26 cellular contexts compared by ENCODE assay signal in the genomic region with DNA sequence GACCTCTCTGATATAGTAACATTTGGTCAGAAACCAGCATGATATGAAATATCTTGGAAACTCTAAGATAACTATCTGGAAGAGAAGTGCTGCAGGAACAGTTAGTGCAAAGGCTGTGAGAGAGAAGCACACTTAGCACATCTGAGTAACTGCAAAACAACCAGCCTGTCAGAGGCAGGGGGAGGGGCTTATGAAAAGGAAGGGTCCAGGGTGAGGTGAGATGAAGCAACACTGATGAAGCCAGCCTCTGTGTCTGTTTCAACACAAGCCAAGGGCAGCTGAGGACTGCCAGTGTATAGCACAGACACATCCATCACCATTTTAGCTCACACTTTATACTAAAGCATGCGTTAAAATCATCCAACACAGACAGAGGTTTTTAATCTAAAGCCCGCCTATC. TPM values are rescaled to one million over a fixed set of nuclear protein-coding genes. Genes with fewer than 3 reads are reported as not detected.
DNase-seq lines count a peak whose midpoint lies in the region; ATAC-seq, FAIRE-seq and TF ChIP-seq lines count a peak whose summit lies in the region.
"Had no signal": no experiment of that assay in that cellular context is flagged by ENCODE, and none has a peak within 500 bp of the region (broad histone marks: within the 10 kb centered on the region; RNA-seq: fewer than 3 reads in every experiment).

No MANE protein-coding gene starts in this region.

- peak; percentile 36 for DNase-seq in MCF 10A (ENCODE audit: unreplicated experiment)
- DNase-seq in mammary epithelial cell = no peak
- peak; percentile 48 for DNase-seq in epithelial cell of esophagus (ENCODE audit: low read depth)
- DNase-seq in HepG2 (ENCODE audit: low spot score) = peak; percentile 5
- no peak for DNase-seq in upper lobe of right lung
- DNase-seq in nephron progenitor cell = no peak
- no peak for DNase-seq in naive thymus-derived CD4-positive, alpha-beta T cell
- DNase-seq: activated B cell treated with CpG ODN at 0.5 μM for 24 hours; activated CD8-positive, alpha-beta T cell treated with anti-CD3 and anti-CD28 coated beads for 36 hours; activated T-cell treated with anti-CD3 and anti-CD28 coated beads, Interleukin-2, amount 50 U/mL, for 4 hours; brain microvascular endothelial cell; HFFc6; immature natural killer cell; MM.1S; natural killer cell; NCI-H2029 treated with DMSO at 0.1 percent for 48 hours; NCI-H510A treated with DMSO at 0.1 percent for 48 hours; stimulated activated naive CD8-positive, alpha-beta T cell treated with anti-CD3 and anti-CD28 coated beads, Interleukin-15, Interleukin-2, amounts not matched to agents 100 U/mL and 50 U/mL, for 24 hours had no signal

- H3K27me3 Mint-ChIP-seq in MCF 10A (ENCODE audit: insufficient read depth, unreplicated experiment) = no peaks in the 10 kb centered on the region
- peaks cover 5% of the 10 kb centered on the region for H3K27me3 Mint-ChIP-seq in nephron progenitor cell (ENCODE audit: low read depth, poor library complexity)
- peaks cover 9 to 39% (median 26%) of the 10 kb centered on the region in 5 donors for H3K27me3 Mint-ChIP-seq in naive thymus-derived CD4-positive, alpha-beta T cell
- H3K27me3 Mint-ChIP-seq: type B pancreatic cell had no signal

- H4K20me1 ChIP-seq in mammary epithelial cell (ENCODE audit: insufficient read depth, low read length) (no peaks in the 10 kb centered on the region), HepG2 (ENCODE audit: insufficient read depth, low read length) (no peaks in the 10 kb centered on the region)
- H4K20me1 ChIP-seq: BLaER1 treated with 17β-estradiol and CSF1 and Interleukin-3, amounts not matched to agents 10 nM and 100 nM had no signal

- H3K4me1 ChIP-seq in mammary epithelial cell (ENCODE audit: insufficient read depth, low read length) (peaks cover 11% of the 10 kb centered on the region), HepG2 (ENCODE audit: insufficient read depth, low read length) (no peaks in the 10 kb centered on the region), upper lobe of right lung (no peaks in the 10 kb centered on the region)
- H3K4me1 ChIP-seq in naive thymus-derived CD4-positive, alpha-beta T cell (ENCODE audit: control insufficient read depth in 2 of 2, insufficient read depth in 2 of 2, low read length in 2 of 2) = no peaks in the 10 kb centered on the region
- H3K4me1 ChIP-seq: BLaER1 treated with 17β-estradiol and CSF1 and Interleukin-3, amounts not matched to agents 10 nM and 100 nM had no signal

- no peak overlapping the region for H3K27ac ChIP-seq in mammary epithelial cell (ENCODE audit: insufficient read depth, low read depth, low read length)
- no peak overlapping the region for H3K27ac ChIP-seq in HepG2 (ENCODE audit: extremely low read length, insufficient read depth, low read length)
- no peak overlapping the region for H3K27ac ChIP-seq in upper lobe of right lung
- H3K27ac ChIP-seq in naive thymus-derived CD4-positive, alpha-beta T cell (ENCODE audit: low read depth, low read length) = no peak overlapping the region
- H3K27ac ChIP-seq: BLaER1 treated with 17β-estradiol and CSF1 and Interleukin-3, amounts not matched to agents 10 nM and 100 nM; brain microvascular endothelial cell had no signal

- H3K9ac ChIP-seq in mammary epithelial cell (ENCODE audit: insufficient read depth, low read length) (no peak overlapping the region), HepG2 (ENCODE audit: insufficient read depth, low read depth, low read length) (no peak overlapping the region)
- H3K9ac ChIP-seq: BLaER1 treated with 17β-estradiol and CSF1 and Interleukin-3, amounts not matched to agents 10 nM and 100 nM had no signal

- 94% methylated on average over 2 of the region's 2 CpGs for WGBS in mammary epithelial cell (ENCODE audit: low coverage, missing lambda C conversion rate)
- 60% methylated on average over 2 of the region's 2 CpGs for WGBS in HepG2 (ENCODE audit: low lambda C conversion rate)

- H3K36me3 Mint-ChIP-seq in MCF 10A (ENCODE audit: insufficient read depth, unreplicated experiment) (peaks cover 72% of the 10 kb centered on the region), nephron progenitor cell (ENCODE audit: low read depth) (no peaks in the 10 kb centered on the region)
- no peaks in the 10 kb centered on the region for H3K36me3 Mint-ChIP-seq in naive thymus-derived CD4-positive, alpha-beta T cell
- H3K36me3 Mint-ChIP-seq: activated naive CD4-positive, alpha-beta T cell treated with anti-CD3 and anti-CD28 coated beads, Interleukin-2, amount 50 U/mL, for 72 hours; immature natural killer cell; natural killer cell had no signal

- H3K4me3 Mint-ChIP-seq in MCF 10A (ENCODE audit: unreplicated experiment) (no peak overlapping the region), nephron progenitor cell (no peak overlapping the region)
- no peak overlapping the region for H3K4me3 Mint-ChIP-seq in naive thymus-derived CD4-positive, alpha-beta T cell
- H3K4me3 Mint-ChIP-seq: activated B cell treated with CpG ODN at 0.5 μM for 24 hours; activated CD8-positive, alpha-beta T cell treated with anti-CD3 and anti-CD28 coated beads for 36 hours; activated T-cell treated with anti-CD3 and anti-CD28 coated beads, Interleukin-2, amount 50 U/mL, for 4 hours; HFFc6; immature natural killer cell; natural killer cell; T-helper 1 cell treated with Interleukin-12 subunit alpha and Interleukin-12 subunit beta and Interleukin-4 antibody, amounts not matched to agents 30 μg/mL and 1 μg/mL, for 36 hours; type B pancreatic cell had no signal

- no peak for TF ChIP-seq CTCF in MCF 10A (IDR thresholded peaks at IDR 0.05; ENCODE audit: unreplicated experiment)
- TF ChIP-seq CTCF in mammary epithelial cell (conservative IDR thresholded peaks at IDR 0.05 in 1 of 2, IDR thresholded peaks at IDR 0.05 in 1 of 2; ENCODE audit: extremely low read depth in 1 of 2, insufficient read depth in 1 of 2, low read depth in 1 of 2, low read length in 2 of 2) = no peak
- TF ChIP-seq CTCF in epithelial cell of esophagus (IDR thresholded peaks at IDR 0.05; ENCODE audit: insufficient read depth, low read depth, low read length, missing control alignments) = no peak
- no peak for TF ChIP-seq CTCF in HepG2 (CRISPR knock-in tag; IDR thresholded peaks at IDR 0.05)
- no peak for TF ChIP-seq CTCF in upper lobe of right lung (IDR thresholded peaks at IDR 0.05)
- TF ChIP-seq CTCF in nephron progenitor cell (IDR thresholded peaks at IDR 0.05) = no peak

- CTCF ChIA-PET in MCF 10A (lab: Yijun Ruan, JAX) (no interaction called here), mammary epithelial cell (lab: Charles Lee; ENCODE audit: low non-redundant PET) (no interaction called here), HepG2 (lab: Yijun Ruan, JAX; ENCODE audit: low intra/inter-chr PET ratio, low total read pairs) (no interaction called here)
- CTCF ChIA-PET in naive thymus-derived CD4-positive, alpha-beta T cell (lab: Charles Lee) = no interaction called here

- BruUV-seq in MCF 10A (replicated peaks; lab: Mats Ljungman, UMichigan) (no TSS peak), mammary epithelial cell (replicated peaks; lab: Mats Ljungman, UMichigan) (no TSS peak), HepG2 (replicated peaks; lab: Mats Ljungman, UMichigan) (no TSS peak)

- H3K4me2 ChIP-seq in mammary epithelial cell (ENCODE audit: insufficient read depth, low read depth, low read length) = no peak overlapping the region
- H3K4me2 ChIP-seq in HepG2 (ENCODE audit: low read depth, low read length) = no peak overlapping the region
- H3K4me2 ChIP-seq: BLaER1 treated with 17β-estradiol and CSF1 and Interleukin-3, amounts not matched to agents 10 nM and 100 nM had no signal

- H3K9me3 Mint-ChIP-seq in MCF 10A (ENCODE audit: unreplicated experiment) = no peaks in the 10 kb centered on the region
- no peaks in the 10 kb centered on the region for H3K9me3 Mint-ChIP-seq in nephron progenitor cell
- no peaks in the 10 kb centered on the region for H3K9me3 Mint-ChIP-seq in naive thymus-derived CD4-positive, alpha-beta T cell
- H3K9me3 Mint-ChIP-seq: activated B cell treated with CpG ODN at 0.5 μM for 24 hours; activated CD8-positive, alpha-beta T cell treated with anti-CD3 and anti-CD28 coated beads for 36 hours; activated naive CD4-positive, alpha-beta T cell treated with anti-CD3 and anti-CD28 coated beads, Interleukin-2, amount 50 U/mL, for 72 hours; activated T-cell treated with anti-CD3 and anti-CD28 coated beads, Interleukin-2, amount 50 U/mL, for 4 hours; HFFc6; immature natural killer cell; natural killer cell; T-helper 1 cell treated with Interleukin-12 subunit alpha and Interleukin-12 subunit beta and Interleukin-4 antibody, amounts not matched to agents 30 μg/mL and 1 μg/mL, for 36 hours; type B pancreatic cell had no signal

- TF ChIP-seq EP300 in HepG2 (IDR thresholded peaks at IDR 0.05; ENCODE audit: low read depth in 2 of 2, low read length in 2 of 2) (no peak), HepG2 (CRISPR knock-in tag; IDR thresholded peaks at IDR 0.05; ENCODE audit: borderline replicate concordance) (no peak)

- no peaks in the 10 kb centered on the region for H3K9me3 ChIP-seq in mammary epithelial cell (replicated peaks; ENCODE audit: insufficient read depth, low read length)
- no peaks in the 10 kb centered on the region for H3K9me3 ChIP-seq in HepG2 (ENCODE audit: low read length)
- no peaks in the 10 kb centered on the region for H3K9me3 ChIP-seq in upper lobe of right lung
- H3K9me3 ChIP-seq in naive thymus-derived CD4-positive, alpha-beta T cell (ENCODE audit: control insufficient read depth in 2 of 3, low read length in 3 of 3) = no peaks in the 10 kb centered on the region
- H3K9me3 ChIP-seq: BLaER1 treated with 17β-estradiol and CSF1 and Interleukin-3, amounts not matched to agents 10 nM and 100 nM had no signal

- H3K79me2 ChIP-seq in mammary epithelial cell (ENCODE audit: insufficient read depth, low read length) (no peaks in the 10 kb centered on the region), HepG2 (ENCODE audit: insufficient read depth, low read length) (no peaks in the 10 kb centered on the region)

- POLR2A ChIA-PET in MCF 10A (lab: Yijun Ruan, JAX) (no interaction called here), HepG2 (lab: Yijun Ruan, JAX) (no interaction called here)
- POLR2A ChIA-PET in naive thymus-derived CD4-positive, alpha-beta T cell (lab: Charles Lee) = no interaction called here

- no peak for FAIRE-seq in HepG2 (lab: Jason Lieb, UNC)
- FAIRE-seq: A204.1, endothelial cell of umbilical vein had no signal

- H3K27ac Mint-ChIP-seq in MCF 10A (ENCODE audit: low read depth, unreplicated experiment) = no peak overlapping the region
- no peak overlapping the region for H3K27ac Mint-ChIP-seq in nephron progenitor cell
- no peak overlapping the region for H3K27ac Mint-ChIP-seq in naive thymus-derived CD4-positive, alpha-beta T cell
- H3K27ac Mint-ChIP-seq: activated B cell treated with CpG ODN at 0.5 μM for 24 hours; activated CD8-positive, alpha-beta T cell treated with anti-CD3 and anti-CD28 coated beads for 36 hours; activated naive CD4-positive, alpha-beta T cell treated with anti-CD3 and anti-CD28 coated beads, Interleukin-2, amount 50 U/mL, for 72 hours; HFFc6; immature natural killer cell; natural killer cell; T-helper 1 cell treated with Interleukin-12 subunit alpha and Interleukin-12 subunit beta and Interleukin-4 antibody, amounts not matched to agents 30 μg/mL and 1 μg/mL, for 36 hours; type B pancreatic cell had no signal

- TF ChIP-seq RAD21 in HepG2 (CRISPR knock-in tag; IDR thresholded peaks at IDR 0.05) = no peak

- H3K27me3 ChIP-seq in mammary epithelial cell (ENCODE audit: insufficient read depth, low read length) = no peaks in the 10 kb centered on the region
- H3K27me3 ChIP-seq in HepG2 (ENCODE audit: control insufficient read depth in 1 of 2, insufficient read depth in 2 of 2, low read length in 2 of 2) = no peaks in the 10 kb centered on the region
- no peaks in the 10 kb centered on the region for H3K27me3 ChIP-seq in upper lobe of right lung
- H3K27me3 ChIP-seq in naive thymus-derived CD4-positive, alpha-beta T cell (ENCODE audit: control insufficient read depth in 2 of 2, insufficient read depth in 2 of 2, low read length in 2 of 2) = no peaks in the 10 kb centered on the region
- H3K27me3 ChIP-seq: BLaER1 treated with 17β-estradiol and CSF1 and Interleukin-3, amounts not matched to agents 10 nM and 100 nM; brain microvascular endothelial cell had no signal

- in situ Hi-C loops in mammary epithelial cell (cut with MboI; ENCODE audit: low sequenced_read_pairs in 2 of 2) (loop anchor here in 1 of 2 donors (25.0 kb wide), 1 partner anchor 1277 kb away; no protein-coding TSS in a partner anchor), HepG2 (cut with HindIII; ENCODE audit: extremely low pct_ligation_motif_present, low pct_unique_long_range_greater_than_20kb) (loop anchor here (25.0 kb wide), 1 partner anchor 1302 kb away; no protein-coding TSS in a partner anchor)

- H3K36me3 ChIP-seq in mammary epithelial cell (ENCODE audit: insufficient read depth, low read length) = no peaks in the 10 kb centered on the region
- no peaks in the 10 kb centered on the region for H3K36me3 ChIP-seq in HepG2 (replicated peaks in 1 of 2; ENCODE audit: control insufficient read depth in 1 of 2, insufficient read depth in 2 of 2, low read length in 2 of 2)
- H3K36me3 ChIP-seq in upper lobe of right lung = no peaks in the 10 kb centered on the region
- H3K36me3 ChIP-seq in naive thymus-derived CD4-positive, alpha-beta T cell (ENCODE audit: control insufficient read depth in 2 of 3, insufficient read depth in 3 of 3, low read length in 3 of 3) = no peaks in the 10 kb centered on the region
- H3K36me3 ChIP-seq: BLaER1 treated with 17β-estradiol and CSF1 and Interleukin-3, amounts not matched to agents 10 nM and 100 nM; brain microvascular endothelial cell had no signal

- no peak for TF ChIP-seq POLR2A in HepG2 (IDR thresholded peaks at IDR 0.05; ENCODE audit: insufficient read depth in 1 of 2, low read depth in 2 of 2, low read length in 2 of 2)

- dilution Hi-C loops in mammary epithelial cell (cut with HindIII; ENCODE audit: low sequenced_read_pairs) = no loop called here

- peaks cover 5% of the 10 kb centered on the region for H3K4me1 Mint-ChIP-seq in MCF 10A (ENCODE audit: insufficient read depth, unreplicated experiment)
- H3K4me1 Mint-ChIP-seq in nephron progenitor cell = peaks cover 20% of the 10 kb centered on the region
- H3K4me1 Mint-ChIP-seq in naive thymus-derived CD4-positive, alpha-beta T cell = peaks cover 0 to 4% (median 0%) of the 10 kb centered on the region in 7 donors
- H3K4me1 Mint-ChIP-seq: activated B cell treated with CpG ODN at 0.5 μM for 24 hours, immature natural killer cell, natural killer cell had no signal

- intact Hi-C loops in MCF 10A (cut with micrococcal nuclease) (no loop called here), mammary epithelial cell (cut with micrococcal nuclease) (no loop called here), HepG2 (cut with micrococcal nuclease; ENCODE audit: unreplicated experiment) (no loop called here), upper lobe of right lung (cut with DNase I) (no loop called here)
- intact Hi-C loops in naive thymus-derived CD4-positive, alpha-beta T cell (cut with micrococcal nuclease) = no loop called here

- H3K4me3 ChIP-seq in mammary epithelial cell (replicated peaks in 1 of 3; ENCODE audit: insufficient read depth in 1 of 3, low read depth in 2 of 3, low read length in 3 of 3) (no peak overlapping the region), epithelial cell of esophagus (ENCODE audit: low read length) (no peak overlapping the region), HepG2 (replicated peaks in 1 of 3; ENCODE audit: insufficient read depth in 1 of 3, low read depth in 2 of 3, low read length in 3 of 3) (no peak overlapping the region), upper lobe of right lung (no peak overlapping the region)
- H3K4me3 ChIP-seq in naive thymus-derived CD4-positive, alpha-beta T cell (ENCODE audit: low read length) = no peak overlapping the region
- H3K4me3 ChIP-seq: BLaER1 treated with 17β-estradiol and CSF1 and Interleukin-3, amounts not matched to agents 10 nM and 100 nM had no signal

- ATAC-seq in HepG2 (peak; percentile 41; the same call in 2 of the 3 replicates), upper lobe of right lung (peak; percentile 26), HG03520 (IDR thresholded peaks at IDR 0.05; ENCODE audit: unreplicated experiment) (no peak)
- no peak for ATAC-seq in naive thymus-derived CD4-positive, alpha-beta T cell
- ATAC-seq: activated CD8-positive, alpha-beta T cell treated with anti-CD3 and anti-CD28 coated beads for 36 hours; activated naive CD4-positive, alpha-beta T cell treated with anti-CD3 and anti-CD28 coated beads, Interleukin-2, amount 50 U/mL, for 72 hours; activated T-cell treated with anti-CD3 and anti-CD28 coated beads, Interleukin-2, amount 50 U/mL, for 4 hours; natural killer cell; Right ventricle myocardium inferior; stimulated activated naive CD8-positive, alpha-beta T cell treated with anti-CD3 and anti-CD28 coated beads, Interleukin-15, Interleukin-2, amounts not matched to agents 100 U/mL and 50 U/mL, for 24 hours had no signal

- H2AFZ ChIP-seq in mammary epithelial cell (ENCODE audit: low read depth, low read length) = no peak overlapping the region
- H2AFZ ChIP-seq in HepG2 (ENCODE audit: low read length) = no peak overlapping the region

RNA-seq across cellular contexts. Expression of gene OVCH1, which starts 37.4 kb away (rescaled TPM):
- total RNA-seq in MCF 10A (2022) (1.9 and 4.0 TPM in 2 replicates), mammary epithelial cell (1 to 10 TPM in 1 of 2 donors, under 1 TPM in 1; 0.67 to 1.0 TPM), HepG2 (2016; rRNA removed; fragmentation: Illumina TruSeq; extraction: Trizol) (not detected in 2 replicates), upper lobe of right lung (2.0 TPM)
- polyA plus RNA-seq in mammary epithelial cell (0.05 TPM), HepG2 (2011; rRNA removed) (not detected in 2 replicates)
- polyA minus RNA-seq in mammary epithelial cell = not detected
- not detected in 2 replicates for total RNA-seq in HepG2 (2016; cell fraction: cytosol; rRNA removed; fragmentation: Illumina TruSeq; extraction: Trizol; ENCODE audit: low read depth)
- total RNA-seq in HepG2 (2016; cell fraction: insoluble cytoplasmic fraction; rRNA removed; fragmentation: Illumina TruSeq; extraction: Trizol) = not detected in 2 replicates
- not detected in 2 replicates for total RNA-seq in HepG2 (2016; cell fraction: membrane; rRNA removed; fragmentation: Illumina TruSeq; extraction: Trizol)
- not detected in 2 replicates for total RNA-seq in HepG2 (2016; cell fraction: nucleus; rRNA removed; fragmentation: Illumina TruSeq; extraction: Trizol)
- polyA plus RNA-seq in HepG2 (2011; cell fraction: cytosol; rRNA removed) = not detected in 2 replicates
- polyA plus RNA-seq in HepG2 (2011; cell fraction: nucleus; rRNA removed) = not detected in 2 replicates
- polyA plus RNA-seq in HepG2 (2012) = not detected in 2 replicates
- not detected in 2 replicates for polyA plus RNA-seq in HepG2 (2016; cell fraction: cytosol; fragmentation: Illumina TruSeq; extraction: Trizol; ENCODE audit: low read depth)
- not detected in 2 replicates for polyA plus RNA-seq in HepG2 (2016; cell fraction: insoluble cytoplasmic fraction; fragmentation: Illumina TruSeq; extraction: Trizol; ENCODE audit: low read depth)
- polyA plus RNA-seq in HepG2 (2016; cell fraction: membrane; fragmentation: Illumina TruSeq; extraction: Trizol; ENCODE audit: low read depth) = not detected in 2 replicates
- polyA plus RNA-seq in HepG2 (2016; cell fraction: nucleus; fragmentation: Illumina TruSeq; extraction: Trizol; ENCODE audit: insufficient read depth, low read depth) = not detected in 2 replicates
- polyA minus RNA-seq in HepG2 (2011; rRNA and poly(A)+ RNA removed; ENCODE audit: low replicate concordance) = 0.58 TPM in 1 of 2 replicates, not detected in the other
- not detected in 2 replicates for polyA minus RNA-seq in HepG2 (2011; cell fraction: cytosol; rRNA and poly(A)+ RNA removed)
- not detected in 2 replicates for polyA minus RNA-seq in HepG2 (2011; cell fraction: nucleus; rRNA and poly(A)+ RNA removed)
- total RNA-seq in naive thymus-derived CD4-positive, alpha-beta T cell = not detected
- polyA plus RNA-seq in naive thymus-derived CD4-positive, alpha-beta T cell = not detected
- total RNA-seq: activated B cell treated with CpG ODN at 0.5 μM for 24 hours; activated CD8-positive, alpha-beta T cell treated with anti-CD3 and anti-CD28 coated beads for 36 hours; activated naive CD4-positive, alpha-beta T cell treated with anti-CD3 and anti-CD28 coated beads, Interleukin-2, amount 50 U/mL, for 72 hours; activated T-cell treated with anti-CD3 and anti-CD28 coated beads, Interleukin-2, amount 50 U/mL, for 4 hours; endothelial cell of umbilical vein; HFFc6; natural killer cell had no signal
- polyA plus RNA-seq: immature natural killer cell had no signal

Comparison
In these comparisons a context has a peak if more than half of its experiments do, and no peak if none do; other contexts are left out.
1. DNase-seq: peak in MCF 10A (single experiment), epithelial cell of esophagus (single experiment) and HepG2 (single experiment); none in mammary epithelial cell (single experiment), upper lobe of right lung (single experiment), nephron progenitor cell (single experiment) and naive thymus-derived CD4-positive, alpha-beta T cell (0 of 9).
2. ATAC-seq: peak in HepG2 (single experiment) and upper lobe of right lung (single experiment); none in naive thymus-derived CD4-positive, alpha-beta T cell (single experiment) and HG03520 (single experiment).